Comparison of ENCODE assay signal across 16 cellular contexts in the genomic region with DNA sequence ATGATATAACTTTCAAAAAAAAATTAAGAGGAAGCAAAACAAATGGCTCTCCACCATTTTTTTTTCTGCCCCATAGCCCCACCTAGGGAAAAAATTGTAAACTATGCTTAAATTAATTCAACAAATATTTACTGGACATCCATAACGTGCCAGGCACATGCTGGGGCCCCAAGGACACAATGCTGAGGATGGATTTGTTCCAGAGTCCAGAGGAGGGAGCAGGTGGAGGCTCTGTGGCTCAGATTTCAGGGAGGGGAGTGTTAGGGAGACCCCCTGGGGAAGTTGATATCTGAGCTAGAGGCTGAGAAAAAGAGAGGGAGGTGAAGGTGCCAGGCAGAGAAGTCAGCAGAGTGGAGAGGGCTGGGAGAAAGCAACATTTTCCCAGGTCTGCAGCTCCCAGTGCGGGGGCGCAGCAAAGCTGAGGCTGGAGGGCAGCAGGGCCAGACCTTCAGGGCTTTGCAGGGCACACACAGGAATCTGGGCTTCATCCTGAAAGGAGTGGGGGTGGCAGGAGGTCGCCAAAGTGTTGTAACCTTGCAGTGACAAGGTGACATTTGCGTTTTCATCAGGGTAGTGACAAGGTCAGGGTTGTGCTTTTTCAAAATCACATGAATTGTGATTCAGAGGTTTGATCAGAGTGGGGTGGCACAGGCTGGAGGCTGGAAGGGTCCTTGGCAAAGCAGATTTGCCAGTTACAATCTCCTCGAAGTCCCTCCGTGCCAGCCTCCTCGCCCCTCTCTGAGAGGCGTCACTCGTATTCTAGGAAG.
DNase-seq lines count a peak whose midpoint lies in the region; ATAC-seq, FAIRE-seq and TF ChIP-seq lines count a peak whose summit lies in the region.
"Had no signal": no experiment of that assay in that cellular context is flagged by ENCODE, and none has a peak within 500 bp of the region (broad histone marks: within the 10 kb centered on the region; RNA-seq: fewer than 3 reads in every experiment).

No MANE protein-coding gene starts in this region.

- H3K27ac Mint-ChIP-seq in nephron progenitor cell, result peak overlapping the region; percentile 97
- H3K27ac Mint-ChIP-seq in activated naive CD8-positive, alpha-beta T cell treated with anti-CD3 and anti-CD28 coated beads for 36 hours, result no peak overlapping the region
- H3K27ac Mint-ChIP-seq: activated CD4-positive, alpha-beta memory T cell treated with anti-CD3 and anti-CD28 coated beads, Interleukin-2, amount 10 ng/mL, durations not matched to agents 7 days and 5 days had no signal

- peak; percentile 90 for FAIRE-seq in G401.6 (lab: Jason Lieb, UNC)
- FAIRE-seq: bronchial epithelial cell, HepG2, RCC 7860 had no signal

- H3K27ac ChIP-seq in adrenal gland (peak overlapping the region in 3 of 5 donors; percentile 54 to 68 (median 55)), caudate nucleus (ENCODE audit: low read depth, low read length) (no peak overlapping the region)
- H3K27ac ChIP-seq: heart right ventricle, parathyroid adenoma had no signal

- DNase-seq in NCI-H1092 (lab: John Stamatoyannopoulos, UW), result peak; percentile 14
- peak in 6 of 7 donors; percentile 25 to 53 (median 37) for DNase-seq in adrenal gland
- peak; percentile 31 for DNase-seq in nephron progenitor cell
- DNase-seq in activated naive CD8-positive, alpha-beta T cell treated with anti-CD3 and anti-CD28 coated beads for 36 hours, result no peak
- DNase-seq in caudate nucleus (lab: John Stamatoyannopoulos, UW), result no peak
- DNase-seq: activated CD4-positive, alpha-beta memory T cell treated with anti-CD3 and anti-CD28 coated beads, Interleukin-2, amount 10 ng/mL, durations not matched to agents 7 days and 5 days; activated gamma-delta T cell; BE2C; heart right ventricle had no signal

- H3K36me3 Mint-ChIP-seq in nephron progenitor cell (ENCODE audit: low read depth), result peaks cover 19% of the 10 kb centered on the region
- H3K36me3 Mint-ChIP-seq in activated naive CD8-positive, alpha-beta T cell treated with anti-CD3 and anti-CD28 coated beads for 36 hours, result no peaks in the 10 kb centered on the region

- WGBS in adrenal gland, 4 donors, result 37 to 48% (median 41%) methylated on average over 10 of the region's 10 CpGs

- ATAC-seq in HG02588 (IDR thresholded peaks at IDR 0.05; ENCODE audit: unreplicated experiment), result no peak
- no peak for ATAC-seq in GM21447 (IDR thresholded peaks at IDR 0.05; ENCODE audit: unreplicated experiment)
- ATAC-seq: heart right ventricle, HepG2 had no signal

- peak in 5 of 6 experiments; percentile 17 to 39 (median 26) for TF ChIP-seq CTCF in adrenal gland (IDR thresholded peaks at IDR 0.05)
- no peak for TF ChIP-seq CTCF in nephron progenitor cell (IDR thresholded peaks at IDR 0.05)

- no peaks in the 10 kb centered on the region for H3K27me3 ChIP-seq in adrenal gland
- H3K27me3 ChIP-seq: BE2C had no signal

- intact Hi-C loops in adrenal gland (cut with DNase I), result loop anchor here in 1 of 2 donors (10.0 kb wide), 1 partner anchor 168 kb away; no protein-coding TSS in a partner anchor

- peaks cover 29% of the 10 kb centered on the region for H3K9me3 Mint-ChIP-seq in nephron progenitor cell
- H3K9me3 Mint-ChIP-seq in activated naive CD8-positive, alpha-beta T cell treated with anti-CD3 and anti-CD28 coated beads for 36 hours, result peaks cover 13% of the 10 kb centered on the region
- H3K9me3 Mint-ChIP-seq: activated CD4-positive, alpha-beta memory T cell treated with anti-CD3 and anti-CD28 coated beads, Interleukin-2, amount 10 ng/mL, durations not matched to agents 7 days and 5 days had no signal

- H3K9me3 ChIP-seq in adrenal gland (replicated peaks in 1 of 3), result no peaks in the 10 kb centered on the region
- H3K9me3 ChIP-seq: BE2C had no signal

- H3K4me3 ChIP-seq in adrenal gland, result no peak overlapping the region
- H3K4me3 ChIP-seq: heart right ventricle had no signal

- no peaks in the 10 kb centered on the region for H3K36me3 ChIP-seq in adrenal gland (replicated peaks in 1 of 2)
- H3K36me3 ChIP-seq: BE2C, heart right ventricle had no signal

- peaks cover 9 to 12% of the 10 kb centered on the region in 2 donors for H3K4me1 ChIP-seq in adrenal gland (replicated peaks in 1 of 2)
- H3K4me1 ChIP-seq: BE2C, heart right ventricle, parathyroid adenoma had no signal

- H3K4me1 Mint-ChIP-seq in nephron progenitor cell, result peaks cover 39% of the 10 kb centered on the region
- no peaks in the 10 kb centered on the region for H3K4me1 Mint-ChIP-seq in activated naive CD8-positive, alpha-beta T cell treated with anti-CD3 and anti-CD28 coated beads for 36 hours
- H3K4me1 Mint-ChIP-seq: activated CD4-positive, alpha-beta memory T cell treated with anti-CD3 and anti-CD28 coated beads, Interleukin-2, amount 10 ng/mL, durations not matched to agents 7 days and 5 days had no signal

- no peak for TF ChIP-seq POLR2A in adrenal gland (IDR thresholded peaks at IDR 0.05)

- H3K4me3 Mint-ChIP-seq in nephron progenitor cell, result peak overlapping the region; percentile 36
- no peak overlapping the region for H3K4me3 Mint-ChIP-seq in activated naive CD8-positive, alpha-beta T cell treated with anti-CD3 and anti-CD28 coated beads for 36 hours
- H3K4me3 Mint-ChIP-seq: activated CD4-positive, alpha-beta memory T cell treated with anti-CD3 and anti-CD28 coated beads, Interleukin-2, amount 10 ng/mL, durations not matched to agents 7 days and 5 days had no signal

- peaks cover 5% of the 10 kb centered on the region for H3K27me3 Mint-ChIP-seq in nephron progenitor cell (ENCODE audit: low read depth, poor library complexity)
- H3K27me3 Mint-ChIP-seq in activated naive CD8-positive, alpha-beta T cell treated with anti-CD3 and anti-CD28 coated beads for 36 hours, result peaks cover 10% of the 10 kb centered on the region
- H3K27me3 Mint-ChIP-seq: activated CD4-positive, alpha-beta memory T cell treated with anti-CD3 and anti-CD28 coated beads, Interleukin-2, amount 10 ng/mL, durations not matched to agents 7 days and 5 days had no signal

Comparison
In these comparisons a context has a peak if more than half of its experiments do, and no peak if none do; other contexts are left out.
1. DNase-seq: peak in NCI-H1092 (single experiment), adrenal gland (6 of 7) and nephron progenitor cell (single experiment); none in activated naive CD8-positive, alpha-beta T cell treated with anti-CD3 and anti-CD28 coated beads for 36 hours (single experiment) and caudate nucleus (0 of 61).